9 cellular contexts compared by ENCODE assay signal in genomic region chr3:70811880-70812279, GRCh38.
DNase-seq lines count a peak whose midpoint lies in the region; ATAC-seq and TF ChIP-seq lines count a peak whose summit lies in the region.
"Had no signal": no experiment of that assay in that cellular context is flagged by ENCODE, and none has a peak within 500 bp of the region (broad histone marks: within the 10 kb centered on the region; RNA-seq: fewer than 3 reads in every experiment).

No MANE protein-coding gene starts in this region.

- H3K9me3 Mint-ChIP-seq in activated T-helper 2 cell treated with anti-CD3 and anti-CD28 coated beads, Interferon-gamma antibody, Interleukin-2, Interleukin-4, amounts not matched to agents 10 μg/mL and 5 μg/mL and 100 μg/mL, durations not matched to agents 14 hours and 24 hours and 36 hours, result peaks cover 8% of the 10 kb centered on the region

- H3K36me3 Mint-ChIP-seq in activated T-helper 2 cell treated with anti-CD3 and anti-CD28 coated beads, Interferon-gamma antibody, Interleukin-2, Interleukin-4, amounts not matched to agents 10 μg/mL and 5 μg/mL and 100 μg/mL, durations not matched to agents 14 hours and 24 hours and 36 hours (ENCODE audit: low read depth), result no peaks in the 10 kb centered on the region

- TF ChIP-seq POLR2A in testis (IDR thresholded peaks at IDR 0.05), result no peak

- peaks cover 30% of the 10 kb centered on the region for H3K27me3 Mint-ChIP-seq in activated T-helper 2 cell treated with anti-CD3 and anti-CD28 coated beads, Interferon-gamma antibody, Interleukin-2, Interleukin-4, amounts not matched to agents 10 μg/mL and 5 μg/mL and 100 μg/mL, durations not matched to agents 14 hours and 24 hours and 36 hours (ENCODE audit: low read depth)

- H3K36me3 ChIP-seq in testis (ENCODE audit: low read depth, missing control alignments), result no peaks in the 10 kb centered on the region
- no peaks in the 10 kb centered on the region for H3K36me3 ChIP-seq in upper lobe of right lung

- H3K9me3 ChIP-seq in testis, result no peaks in the 10 kb centered on the region
- H3K9me3 ChIP-seq in upper lobe of right lung, result no peaks in the 10 kb centered on the region

- H3K4me3 ChIP-seq in testis, result no peak overlapping the region
- H3K4me3 ChIP-seq in upper lobe of right lung, result no peak overlapping the region

- TF ChIP-seq CTCF in testis (IDR thresholded peaks at IDR 0.05), result no peak
- no peak for TF ChIP-seq CTCF in upper lobe of right lung (IDR thresholded peaks at IDR 0.05)

- H3K27me3 ChIP-seq in testis (no peaks in the 10 kb centered on the region), upper lobe of right lung (no peaks in the 10 kb centered on the region)

- no peak overlapping the region for H3K27ac Mint-ChIP-seq in activated T-helper 2 cell treated with anti-CD3 and anti-CD28 coated beads, Interferon-gamma antibody, Interleukin-2, Interleukin-4, amounts not matched to agents 10 μg/mL and 5 μg/mL and 100 μg/mL, durations not matched to agents 14 hours and 24 hours and 36 hours

- H3K4me3 Mint-ChIP-seq in activated T-helper 2 cell treated with anti-CD3 and anti-CD28 coated beads, Interferon-gamma antibody, Interleukin-2, Interleukin-4, amounts not matched to agents 10 μg/mL and 5 μg/mL and 100 μg/mL, durations not matched to agents 14 hours and 24 hours and 36 hours (ENCODE audit: low read depth), result no peak overlapping the region

- intact Hi-C loops in testis (cut with DNase I; ENCODE audit: low total_unique reads) (no loop called here), upper lobe of right lung (cut with DNase I) (no loop called here)
- intact Hi-C loops in activated T-helper 2 cell treated with anti-CD3 and anti-CD28 coated beads, Interferon-gamma antibody, Interleukin-2, Interleukin-4, amounts not matched to agents 10 μg/mL and 5 μg/mL and 100 μg/mL, durations not matched to agents 14 hours and 24 hours and 36 hours (cut with micrococcal nuclease), result no loop called here

- no peaks in the 10 kb centered on the region for H3K4me1 Mint-ChIP-seq in activated T-helper 2 cell treated with anti-CD3 and anti-CD28 coated beads, Interferon-gamma antibody, Interleukin-2, Interleukin-4, amounts not matched to agents 10 μg/mL and 5 μg/mL and 100 μg/mL, durations not matched to agents 14 hours and 24 hours and 36 hours (ENCODE audit: low read depth)

- DNase-seq in AG20443 (ENCODE audit: low spot score) (peak; percentile 67), LHCN-M2 (ENCODE audit: low read depth) (peak; percentile 95), dermis blood vessel endothelial cell (peak; percentile 21), medulla oblongata (ENCODE audit: extremely low spot score) (peak; percentile 74), testis (no peak), upper lobe of right lung (no peak)
- DNase-seq in activated T-helper 2 cell treated with anti-CD3 and anti-CD28 coated beads, Interferon-gamma antibody, Interleukin-2, Interleukin-4, amounts not matched to agents 10 μg/mL and 5 μg/mL and 100 μg/mL, durations not matched to agents 14 hours and 24 hours and 36 hours (ENCODE audit: low spot score), result no peak
- DNase-seq: activated CD4-positive, alpha-beta T cell treated with anti-CD3 and anti-CD28 coated beads, Interleukin-2, amount 50 U/mL, for 1 hour had no signal

- no peak overlapping the region for H3K27ac ChIP-seq in testis
- H3K27ac ChIP-seq in upper lobe of right lung, result no peak overlapping the region

- no peaks in the 10 kb centered on the region for H3K4me1 ChIP-seq in testis
- H3K4me1 ChIP-seq in upper lobe of right lung, result no peaks in the 10 kb centered on the region

- no peak for ATAC-seq in upper lobe of right lung
- no peak for ATAC-seq in HG03175 (IDR thresholded peaks at IDR 0.05; ENCODE audit: unreplicated experiment)

- WGBS in testis, 2 donors, result 61 to 68% methylated on average over 2 of the region's 2 CpGs

Comparison
In these comparisons a context has a peak if more than half of its experiments do, and no peak if none do; other contexts are left out.
1. DNase-seq: peak in AG20443 (single experiment), LHCN-M2 (single experiment), dermis blood vessel endothelial cell (single experiment) and medulla oblongata (single experiment); none in testis (single experiment), upper lobe of right lung (single experiment) and activated T-helper 2 cell treated with anti-CD3 and anti-CD28 coated beads, Interferon-gamma antibody, Interleukin-2, Interleukin-4, amounts not matched to agents 10 μg/mL and 5 μg/mL and 100 μg/mL, durations not matched to agents 14 hours and 24 hours and 36 hours (single experiment).